30 cellular contexts compared by ENCODE assay signal in genomic region chr3:142657033-142657432, GRCh38.
A peak's percentile ranks its signal among the peaks of the same experiment; 100 is the strongest.
DNase-seq lines count a peak whose midpoint lies in the region; ATAC-seq and TF ChIP-seq lines count a peak whose summit lies in the region.
"Had no signal": no experiment of that assay in that cellular context is flagged by ENCODE, and none has a peak within 500 bp of the region (broad histone marks: within the 10 kb centered on the region; RNA-seq: fewer than 3 reads in every experiment).

No MANE protein-coding gene starts in this region.

- H2AFZ ChIP-seq in HCT116 (ENCODE audit: low read depth, low read length, poor library complexity, severe bottlenecking), result no peak overlapping the region

- POLR2A ChIA-PET in HCT116 (lab: Charles Lee), result no interaction called here
- POLR2A ChIA-PET in Caco-2 (lab: Charles Lee), result no interaction called here
- POLR2A ChIA-PET in CD8-positive, alpha-beta memory T cell (lab: Charles Lee), result no interaction called here

- no peaks in the 10 kb centered on the region for H3K27me3 Mint-ChIP-seq in Caco-2 (ENCODE audit: insufficient read depth, unreplicated experiment)
- H3K27me3 Mint-ChIP-seq in CD8-positive, alpha-beta memory T cell, result peaks cover 0 to 3% of the 10 kb centered on the region in 2 donors
- H3K27me3 Mint-ChIP-seq: activated naive CD4-positive, alpha-beta T cell treated with anti-CD3 and anti-CD28 coated beads, Interleukin-2, amount 50 U/mL, for 24 hours; IgD-negative memory B cell had no signal

- RAD21 ChIA-PET in HCT116 (lab: Charles Lee; ENCODE audit: low non-redundant PET in 1 of 2, low total read pairs in 2 of 2, uncharacterized antibody in 2 of 2, unreplicated experiment in 2 of 2), result no interaction called here

- no peaks in the 10 kb centered on the region for H3K9me3 ChIP-seq in HCT116 (ENCODE audit: control insufficient read depth in 1 of 2, insufficient read depth in 1 of 2, low read depth in 1 of 2, low read length in 2 of 2)
- no peaks in the 10 kb centered on the region for H3K9me3 ChIP-seq in Caco-2
- H3K9me3 ChIP-seq in ascending aorta, result no peaks in the 10 kb centered on the region
- no peaks in the 10 kb centered on the region for H3K9me3 ChIP-seq in CD8-positive, alpha-beta memory T cell (ENCODE audit: low read length)
- H3K9me3 ChIP-seq: BE2C, left ventricle myocardium inferior, neutrophil, right atrium auricular region, SJCRH30 had no signal

- H4K20me1 ChIP-seq in HCT116 (ENCODE audit: insufficient read depth), result no peaks in the 10 kb centered on the region

- H3K9me3 Mint-ChIP-seq in Caco-2 (ENCODE audit: unreplicated experiment), result no peaks in the 10 kb centered on the region
- no peaks in the 10 kb centered on the region for H3K9me3 Mint-ChIP-seq in CD8-positive, alpha-beta memory T cell
- H3K9me3 Mint-ChIP-seq: activated naive CD4-positive, alpha-beta T cell treated with anti-CD3 and anti-CD28 coated beads, Interleukin-2, amount 50 U/mL, for 24 hours; activated T-helper 2 cell treated with anti-CD3 and anti-CD28 coated beads, Interferon-gamma antibody, Interleukin-2, Interleukin-4, amounts not matched to agents 10 μg/mL and 5 μg/mL and 100 μg/mL, durations not matched to agents 14 hours and 24 hours and 36 hours; CD8-positive, alpha-beta T cell; IgD-negative memory B cell had no signal

- no peak overlapping the region for H3K4me3 Mint-ChIP-seq in Caco-2 (ENCODE audit: unreplicated experiment)
- H3K4me3 Mint-ChIP-seq in CD8-positive, alpha-beta memory T cell, result no peak overlapping the region
- H3K4me3 Mint-ChIP-seq: activated naive CD4-positive, alpha-beta T cell treated with anti-CD3 and anti-CD28 coated beads, Interleukin-2, amount 50 U/mL, for 24 hours; CD8-positive, alpha-beta T cell; IgD-negative memory B cell had no signal

- H3K4me1 Mint-ChIP-seq in Caco-2 (ENCODE audit: low read depth, unreplicated experiment), result no peaks in the 10 kb centered on the region
- H3K4me1 Mint-ChIP-seq in CD8-positive, alpha-beta memory T cell, result no peaks in the 10 kb centered on the region
- H3K4me1 Mint-ChIP-seq: activated naive CD4-positive, alpha-beta T cell treated with anti-CD3 and anti-CD28 coated beads, Interleukin-2, amount 50 U/mL, for 24 hours had no signal

- TF ChIP-seq POLR2A in HCT116 (IDR thresholded peaks at IDR 0.05; ENCODE audit: borderline replicate concordance, extremely low read depth, insufficient read depth, insufficient read length), result no peak

- no peak overlapping the region for H3K27ac ChIP-seq in HCT116 (ENCODE audit: low read depth, low read length)
- H3K27ac ChIP-seq in ascending aorta, result no peak overlapping the region
- no peak overlapping the region for H3K27ac ChIP-seq in CD8-positive, alpha-beta memory T cell (ENCODE audit: low read depth, low read length)
- H3K27ac ChIP-seq: epithelial cell of prostate, left ventricle myocardium inferior, neutrophil, right atrium auricular region, SJCRH30, WERI-Rb-1 had no signal

- H3K4me1 ChIP-seq in HCT116 (ENCODE audit: control insufficient read depth in 1 of 2, insufficient read depth in 2 of 2, low read length in 2 of 2) (no peaks in the 10 kb centered on the region), Caco-2 (no peaks in the 10 kb centered on the region), ascending aorta (no peaks in the 10 kb centered on the region)
- no peaks in the 10 kb centered on the region for H3K4me1 ChIP-seq in CD8-positive, alpha-beta memory T cell (ENCODE audit: insufficient read depth, low read length)
- H3K4me1 ChIP-seq: BE2C, left ventricle myocardium inferior, right atrium auricular region had no signal

- no peak overlapping the region for H3K4me3 ChIP-seq in HCT116 (replicated peaks in 1 of 2; ENCODE audit: low read depth in 1 of 2, low read length in 2 of 2)
- no peak overlapping the region for H3K4me3 ChIP-seq in Caco-2 (ENCODE audit: low read depth, low read length)
- H3K4me3 ChIP-seq in ascending aorta, result no peak overlapping the region
- no peak overlapping the region for H3K4me3 ChIP-seq in CD8-positive, alpha-beta memory T cell (ENCODE audit: low read length)
- H3K4me3 ChIP-seq: left ventricle myocardium inferior, right atrium auricular region, SJCRH30, smooth muscle cell had no signal

- H3K27me3 ChIP-seq in HCT116 (ENCODE audit: insufficient read depth, low read length), result no peaks in the 10 kb centered on the region
- H3K27me3 ChIP-seq in Caco-2 (replicated peaks; ENCODE audit: control insufficient read depth, insufficient read depth, low read length), result no peaks in the 10 kb centered on the region
- no peaks in the 10 kb centered on the region for H3K27me3 ChIP-seq in ascending aorta
- no peaks in the 10 kb centered on the region for H3K27me3 ChIP-seq in CD8-positive, alpha-beta memory T cell (ENCODE audit: insufficient read depth, low read length, poor library complexity, severe bottlenecking)
- H3K27me3 ChIP-seq: BE2C, neutrophil, right atrium auricular region, SJCRH30 had no signal

- H3K27ac Mint-ChIP-seq in Caco-2 (ENCODE audit: unreplicated experiment), result no peak overlapping the region
- H3K27ac Mint-ChIP-seq in CD8-positive, alpha-beta memory T cell, result no peak overlapping the region
- H3K27ac Mint-ChIP-seq: activated naive CD4-positive, alpha-beta T cell treated with anti-CD3 and anti-CD28 coated beads, Interleukin-2, amount 50 U/mL, for 24 hours; activated T-helper 2 cell treated with anti-CD3 and anti-CD28 coated beads, Interferon-gamma antibody, Interleukin-2, Interleukin-4, amounts not matched to agents 10 μg/mL and 5 μg/mL and 100 μg/mL, durations not matched to agents 14 hours and 24 hours and 36 hours; CD8-positive, alpha-beta T cell had no signal

- no TSS peak for BruUV-seq in HCT116 (replicated peaks; lab: Mats Ljungman, UMichigan)
- no TSS peak for BruUV-seq in Caco-2 (replicated peaks; lab: Mats Ljungman, UMichigan)

- CTCF ChIA-PET in HCT116 (lab: Charles Lee), result no interaction called here
- CTCF ChIA-PET in Caco-2 (lab: Charles Lee), result no interaction called here
- CTCF ChIA-PET in CD8-positive, alpha-beta memory T cell (lab: Charles Lee), result no interaction called here

- DNase-seq in COLO668 (lab: John Stamatoyannopoulos, UW; ENCODE audit: unreplicated experiment), result peak; percentile 14
- no peak for DNase-seq in HCT116 (ENCODE audit: low read depth, low spot score)
- DNase-seq in NCI-H2196 treated with DMSO at 0.1 percent for 48 hours (lab: John Stamatoyannopoulos, UW; ENCODE audit: unreplicated experiment), result peak; percentile 47
- DNase-seq in iPS-NIHi11 (ENCODE audit: low spot score), result peak; percentile 8
- no peak for DNase-seq in Caco-2
- no peak for DNase-seq in ascending aorta (ENCODE audit: low spot score in 2 of 2)
- no peak for DNase-seq in CD8-positive, alpha-beta memory T cell
- DNase-seq: activated CD4-positive, alpha-beta T cell treated with anti-CD3 and anti-CD28 coated beads for 48 hours; amygdala; BE2C; CD8-positive, alpha-beta T cell; DMS79; effector CD4-positive, alpha-beta T cell; left ventricle myocardium inferior; NCI-H1092; NCI-H187; NCI-H446 treated with DMSO at 0.1 percent for 48 hours; NCI-H774; posterior cingulate gyrus; SJCRH30; stimulated activated naive CD8-positive, alpha-beta T cell treated with anti-CD3 and anti-CD28 coated beads, Interleukin-15, Interleukin-2, amounts not matched to agents 100 U/mL and 50 U/mL, for 24 hours; T1000; WERI-Rb-1 had no signal

- H3K36me3 Mint-ChIP-seq in Caco-2 (ENCODE audit: insufficient read depth, unreplicated experiment), result no peaks in the 10 kb centered on the region
- no peaks in the 10 kb centered on the region for H3K36me3 Mint-ChIP-seq in CD8-positive, alpha-beta memory T cell
- H3K36me3 Mint-ChIP-seq: CD8-positive, alpha-beta T cell; IgD-negative memory B cell had no signal

- no peaks in the 10 kb centered on the region for H3K36me3 ChIP-seq in HCT116 (ENCODE audit: control insufficient read depth in 1 of 2, insufficient read depth in 2 of 2, low read length in 2 of 2)
- H3K36me3 ChIP-seq in Caco-2 (ENCODE audit: control insufficient read depth, insufficient read depth, low read length), result no peaks in the 10 kb centered on the region
- H3K36me3 ChIP-seq in ascending aorta, result no peaks in the 10 kb centered on the region
- H3K36me3 ChIP-seq in CD8-positive, alpha-beta memory T cell (ENCODE audit: insufficient read depth, low read length), result no peaks in the 10 kb centered on the region
- H3K36me3 ChIP-seq: BE2C, left ventricle myocardium inferior, neutrophil, right atrium auricular region, SJCRH30, WERI-Rb-1 had no signal

- peak; percentile 40; the same call in 1 of the 2 replicates for ATAC-seq in HCT116
- ATAC-seq: CD8-positive, alpha-beta T cell; stimulated activated naive CD8-positive, alpha-beta T cell treated with anti-CD3 and anti-CD28 coated beads, Interleukin-15, Interleukin-2, amounts not matched to agents 100 U/mL and 50 U/mL, for 24 hours had no signal

- no peaks in the 10 kb centered on the region for H3K9me2 ChIP-seq in HCT116 (ENCODE audit: insufficient read depth)

- no peak for TF ChIP-seq RAD21 in HCT116 (IDR thresholded peaks at IDR 0.05; ENCODE audit: low read depth)

- no peak for TF ChIP-seq CTCF in HCT116 (IDR thresholded peaks at IDR 0.05 in 2 of 3, conservative IDR thresholded peaks at IDR 0.05 in 1 of 3; ENCODE audit: borderline replicate concordance in 1 of 3, insufficient read depth in 1 of 3, low read depth in 2 of 3, low read length in 2 of 3)
- no peak for TF ChIP-seq CTCF in Caco-2 (IDR thresholded peaks at IDR 0.05; ENCODE audit: insufficient read depth in 1 of 2, low read depth in 1 of 2, low read length in 1 of 2, severe bottlenecking in 1 of 2, unreplicated experiment in 1 of 2)
- no peak for TF ChIP-seq CTCF in ascending aorta (IDR thresholded peaks at IDR 0.05)

- H3K9ac ChIP-seq in HCT116 (ENCODE audit: low read length), result no peak overlapping the region

- H3K4me2 ChIP-seq in HCT116 (ENCODE audit: low read length), result no peak overlapping the region
- H3K4me2 ChIP-seq: smooth muscle cell had no signal

- intact Hi-C loops in HCT116 (cut with micrococcal nuclease), result no loop called here
- intact Hi-C loops in Caco-2 (cut with micrococcal nuclease; ENCODE audit: unreplicated experiment), result no loop called here
- intact Hi-C loops in ascending aorta (cut with DNase I), result no loop called here

- H3K79me2 ChIP-seq in HCT116 (ENCODE audit: insufficient read depth, low read length), result no peaks in the 10 kb centered on the region

TF ChIP-seq in HCT116, 20 proteins besides CTCF, POLR2A, EP300 and RAD21 (continues in another document):
- no peak for TF ChIP-seq FOSL1 (IDR thresholded peaks at IDR 0.05; ENCODE audit: low read depth)

Comparison
In these comparisons a context has a peak if more than half of its experiments do, and no peak if none do; other contexts are left out.
1. DNase-seq: peak in COLO668 (single experiment), NCI-H2196 treated with DMSO at 0.1 percent for 48 hours (single experiment) and iPS-NIHi11 (single experiment); none in HCT116 (single experiment), Caco-2 (0 of 2), ascending aorta (0 of 2) and CD8-positive, alpha-beta memory T cell (0 of 5).